13 cellular contexts compared by ENCODE assay signal in the genomic region with DNA sequence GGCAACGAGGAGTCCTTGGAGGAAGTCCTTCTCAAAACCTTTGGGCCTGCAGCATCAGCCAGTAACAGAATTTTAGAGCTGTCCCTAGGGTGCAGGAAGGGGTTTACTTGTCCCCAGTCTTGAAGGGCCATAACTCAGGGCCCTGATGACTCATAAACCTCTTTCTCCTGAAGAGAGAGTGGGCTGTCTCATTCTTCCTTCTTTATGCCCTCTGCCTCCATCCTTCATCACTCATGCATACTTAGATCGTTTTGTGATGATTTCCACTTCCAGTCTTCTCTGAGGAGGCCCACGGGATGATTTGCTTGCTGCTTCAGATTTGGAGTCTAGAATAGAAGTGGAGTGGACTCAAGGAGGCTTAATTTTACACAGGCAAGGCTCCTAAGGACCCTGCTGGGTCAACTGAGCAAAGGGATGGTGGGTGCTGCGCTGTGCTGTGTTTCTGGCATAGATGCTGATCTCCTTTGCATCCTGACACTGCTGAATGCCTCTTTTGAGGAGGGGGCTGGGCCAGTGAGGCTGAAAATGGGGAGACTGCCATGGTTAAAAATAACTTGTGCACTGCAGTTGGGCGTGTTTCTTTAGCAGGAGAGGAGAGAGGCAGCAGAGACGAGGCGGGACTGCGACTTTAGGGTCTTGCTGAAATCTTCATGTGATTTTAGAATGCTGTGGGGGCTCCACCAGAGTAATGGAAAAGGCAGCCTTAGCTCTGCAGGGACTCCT.
DNase-seq lines count a peak whose midpoint lies in the region; ATAC-seq, FAIRE-seq and TF ChIP-seq lines count a peak whose summit lies in the region.
"Had no signal": no experiment of that assay in that cellular context is flagged by ENCODE, and none has a peak within 500 bp of the region (broad histone marks: within the 10 kb centered on the region; RNA-seq: fewer than 3 reads in every experiment).

No MANE protein-coding gene starts in this region.

- peaks cover 14% of the 10 kb centered on the region for H3K27me3 ChIP-seq in osteoblast (ENCODE audit: insufficient read depth, low read length)
- H3K27me3 ChIP-seq in aorta (ENCODE audit: control insufficient read depth in 1 of 2, insufficient read depth in 2 of 2, low read length in 1 of 2): no peaks in the 10 kb centered on the region
- peaks cover 1 to 16% of the 10 kb centered on the region in 2 experiments for H3K27me3 ChIP-seq in HepG2 (ENCODE audit: control insufficient read depth in 1 of 2, insufficient read depth in 2 of 2, low read length in 2 of 2)

- no peak for TF ChIP-seq CTCF in osteoblast (IDR thresholded peaks at IDR 0.05; ENCODE audit: extremely low read depth, low read depth, low read length)
- no peak for TF ChIP-seq CTCF in HepG2 (CRISPR knock-in tag; IDR thresholded peaks at IDR 0.05)

- H3K36me3 ChIP-seq in osteoblast (ENCODE audit: insufficient read depth, low read length) (no peaks in the 10 kb centered on the region), aorta (ENCODE audit: control insufficient read depth in 1 of 2, insufficient read depth in 2 of 2, low read length in 1 of 2) (no peaks in the 10 kb centered on the region), HepG2 (replicated peaks in 1 of 2; ENCODE audit: control insufficient read depth in 1 of 2, insufficient read depth in 2 of 2, low read length in 2 of 2) (no peaks in the 10 kb centered on the region)

- FAIRE-seq in HepG2 (lab: Jason Lieb, UNC): no peak

- DNase-seq in activated effector memory CD4-positive, alpha-beta T cell treated with anti-CD3 and anti-CD28 coated beads, Interleukin-2, amount 50 U/mL, for 16 hours: peak; percentile 19
- no peak for DNase-seq in activated effector memory CD4-positive, alpha-beta T cell treated with Interleukin-2 at 50 U/mL for 16 hours
- DNase-seq in fibroblast of peridontal ligament (ENCODE audit: extremely low read depth) (peak; percentile 12), osteoblast (ENCODE audit: insufficient read length, low spot score, missing footprints) (peak; percentile 74), aorta (no peak), HepG2 (ENCODE audit: low spot score) (no peak), foreskin melanocyte (no peak)
- DNase-seq: activated CD4-positive, alpha-beta T cell treated with anti-CD3 and anti-CD28 coated beads for 36 hours; NCI-H526 treated with DMSO at 0.1 percent for 48 hours had no signal

- POLR2A ChIA-PET in HepG2 (lab: Yijun Ruan, JAX): no interaction called here

- H3K9me3 ChIP-seq in osteoblast (ENCODE audit: low read depth, low read length): no peaks in the 10 kb centered on the region
- H3K9me3 ChIP-seq in aorta (ENCODE audit: control insufficient read depth, low read length): no peaks in the 10 kb centered on the region
- H3K9me3 ChIP-seq in HepG2 (ENCODE audit: low read length): no peaks in the 10 kb centered on the region

- intact Hi-C loops in aorta (cut with DNase I): no loop called here
- intact Hi-C loops in HepG2 (cut with micrococcal nuclease; ENCODE audit: unreplicated experiment): no loop called here

- peak; percentile 47 for ATAC-seq in aorta (ENCODE audit: low FRiP score)
- ATAC-seq in HepG2: no peak
- ATAC-seq in HG03045 (IDR thresholded peaks at IDR 0.05; ENCODE audit: unreplicated experiment): no peak
- ATAC-seq: activated CD4-positive, alpha-beta T cell treated with anti-CD3 and anti-CD28 coated beads for 36 hours; activated naive CD4-positive, alpha-beta T cell treated with anti-CD3 and anti-CD28 coated beads, Interleukin-2, amount 50 U/mL, for 72 hours; natural killer cell treated with Interleukin-12 subunit alpha and Interleukin-12 subunit beta and Interleukin-15 and Interleukin-18, amount 100 ng/mL, for 72 hours had no signal

- no peak for TF ChIP-seq RAD21 in HepG2 (CRISPR knock-in tag; IDR thresholded peaks at IDR 0.05)

- in situ Hi-C loops in HepG2 (cut with HindIII; ENCODE audit: extremely low pct_ligation_motif_present, low pct_unique_long_range_greater_than_20kb): loop anchor here (25.0 kb wide), 1 partner anchor 451 kb away; no protein-coding TSS in a partner anchor

- H3K27ac ChIP-seq in osteoblast (ENCODE audit: low read depth, low read length) (peak overlapping the region; percentile 63), aorta (ENCODE audit: low read depth in 1 of 2, low read length in 2 of 2) (peak overlapping the region; percentile 42 to 52), HepG2 (ENCODE audit: extremely low read length, insufficient read depth, low read length) (no peak overlapping the region)
- H3K27ac ChIP-seq: SK-N-MC had no signal

- no peaks in the 10 kb centered on the region for H3K79me2 ChIP-seq in osteoblast (ENCODE audit: insufficient read depth, low read length)
- H3K79me2 ChIP-seq in HepG2 (ENCODE audit: insufficient read depth, low read length): no peaks in the 10 kb centered on the region

- CTCF ChIA-PET in HepG2 (lab: Yijun Ruan, JAX; ENCODE audit: low intra/inter-chr PET ratio, low total read pairs): no interaction called here

- no peak for TF ChIP-seq EP300 in HepG2 (IDR thresholded peaks at IDR 0.05; ENCODE audit: low read depth in 2 of 2, low read length in 2 of 2)
- no peak for TF ChIP-seq EP300 in HepG2 (CRISPR knock-in tag; IDR thresholded peaks at IDR 0.05; ENCODE audit: borderline replicate concordance)

- WGBS in aorta, 2 donors: 1 to 8% methylated on average over 8 of the region's 8 CpGs
- 59% methylated on average over 8 of the region's 8 CpGs for WGBS in HepG2 (ENCODE audit: low lambda C conversion rate)

- H3K4me2 ChIP-seq in osteoblast (ENCODE audit: insufficient read depth, low read length) (peak overlapping the region; percentile 20), HepG2 (ENCODE audit: low read depth, low read length) (no peak overlapping the region)

- peaks cover 25% of the 10 kb centered on the region for H3K4me1 ChIP-seq in osteoblast (ENCODE audit: insufficient read depth, low read length)
- no peaks in the 10 kb centered on the region for H3K4me1 ChIP-seq in aorta (ENCODE audit: control insufficient read depth in 1 of 2, insufficient read depth in 2 of 2, low read length in 2 of 2)
- peaks cover 15% of the 10 kb centered on the region for H3K4me1 ChIP-seq in HepG2 (ENCODE audit: insufficient read depth, low read length)

- H3K9ac ChIP-seq in HepG2 (ENCODE audit: insufficient read depth, low read depth, low read length): no peak overlapping the region

- H2AFZ ChIP-seq in osteoblast (ENCODE audit: low read length): peak overlapping the region; percentile 95
- no peak overlapping the region for H2AFZ ChIP-seq in HepG2 (ENCODE audit: low read length)

- H4K20me1 ChIP-seq in osteoblast (ENCODE audit: insufficient read depth, low read length) (no peaks in the 10 kb centered on the region), HepG2 (ENCODE audit: insufficient read depth, low read length) (no peaks in the 10 kb centered on the region)

- TF ChIP-seq POLR2A in HepG2 (IDR thresholded peaks at IDR 0.05; ENCODE audit: insufficient read depth in 1 of 2, low read depth in 2 of 2, low read length in 2 of 2): no peak

- BruUV-seq in HepG2 (replicated peaks; lab: Mats Ljungman, UMichigan): no TSS peak

- peak overlapping the region; percentile 19 for H3K4me3 ChIP-seq in osteoblast (ENCODE audit: insufficient read depth, low read length)
- H3K4me3 ChIP-seq in aorta (ENCODE audit: low read length in 2 of 2): no peak overlapping the region
- no peak overlapping the region for H3K4me3 ChIP-seq in HepG2 (replicated peaks in 1 of 3; ENCODE audit: insufficient read depth in 1 of 3, low read depth in 2 of 3, low read length in 3 of 3)
- H3K4me3 ChIP-seq: SK-N-MC had no signal

TF ChIP-seq in HepG2, 621 proteins besides CTCF, POLR2A, EP300 and RAD21:
- TF ChIP-seq NPAS2 (CRISPR knock-in tag; IDR thresholded peaks at IDR 0.05; ENCODE audit: borderline replicate concordance) (no peak), RFXANK (CRISPR knock-in tag; IDR thresholded peaks at IDR 0.05) (no peak), ZNF7 (CRISPR knock-in tag; IDR thresholded peaks at IDR 0.05) (no peak), ZMYM2 (CRISPR knock-in tag; IDR thresholded peaks at IDR 0.05) (no peak)

Comparison
In these comparisons a context has a peak if more than half of its experiments do, and no peak if none do; other contexts are left out.
1. DNase-seq: peak in activated effector memory CD4-positive, alpha-beta T cell treated with anti-CD3 and anti-CD28 coated beads, Interleukin-2, amount 50 U/mL, for 16 hours (single experiment), fibroblast of peridontal ligament (single experiment) and osteoblast (single experiment); none in activated effector memory CD4-positive, alpha-beta T cell treated with Interleukin-2 at 50 U/mL for 16 hours (single experiment), aorta (0 of 2), HepG2 (single experiment) and foreskin melanocyte (single experiment).